In the genomic region with DNA sequence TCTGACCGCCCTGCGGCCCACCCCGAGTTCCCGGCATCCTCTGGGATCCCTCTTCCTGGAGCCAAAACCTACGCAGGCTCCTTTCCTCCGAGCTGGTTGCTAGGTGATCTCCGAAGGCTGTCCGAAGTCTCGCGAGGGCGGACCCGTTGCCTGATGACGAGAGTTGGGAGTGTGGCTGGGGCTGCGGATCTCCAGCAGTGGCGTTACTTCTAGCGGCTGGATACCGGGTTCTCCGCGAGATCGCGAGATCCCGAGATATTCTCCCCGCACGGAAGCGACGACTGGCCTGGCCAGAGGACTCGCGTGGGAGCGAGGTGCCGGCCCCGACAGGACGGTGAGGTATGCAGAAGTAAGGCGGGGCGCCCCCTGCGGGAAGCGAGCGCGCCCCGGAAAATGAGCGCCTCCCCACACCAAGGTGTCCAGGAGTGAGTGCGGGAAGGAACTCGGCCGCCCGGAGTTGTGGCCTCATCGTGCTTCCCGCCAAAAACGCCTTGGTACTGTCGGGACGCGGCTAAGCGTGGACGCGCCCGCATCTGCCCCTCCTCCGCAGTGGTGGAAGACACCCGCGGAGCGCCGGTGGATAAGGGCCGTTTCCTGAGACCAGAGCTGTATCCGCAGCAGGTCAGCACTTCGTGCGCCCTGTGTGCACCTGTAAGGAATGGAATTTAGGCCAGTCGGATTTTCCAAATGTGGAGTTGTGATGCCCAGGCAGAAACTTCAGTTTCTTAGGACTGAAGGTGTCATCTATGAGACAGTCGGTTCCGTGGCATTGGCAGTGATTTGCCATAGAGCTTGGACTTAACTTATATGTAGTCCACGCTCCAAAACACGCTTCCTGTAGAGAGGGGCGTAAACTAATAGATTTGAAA, we compare ENCODE assay signal across 8 cellular contexts. TPM values are rescaled to one million over a fixed set of nuclear protein-coding genes. Genes with fewer than 3 reads are reported as not detected.
DNase-seq lines count a peak whose midpoint lies in the region; ATAC-seq, FAIRE-seq and TF ChIP-seq lines count a peak whose summit lies in the region.

A gene (plus strand): TSS at position 146 of the 869 bp plus-strand sequence. CDS start 1,426 bp downstream, outside the sequence.

- H3K27me3 ChIP-seq in pancreas, result no peaks in the 10 kb centered on the region
- H3K27me3 ChIP-seq in tibial nerve, result no peaks in the 10 kb centered on the region

- H3K27ac ChIP-seq in pancreas (peak within 1 kb of the TSS; percentile 74 to 93 (median 88)), tibial nerve (peak within 1 kb of the TSS; percentile 87 to 96 (median 92))

- H3K4me1 Mint-ChIP-seq in activated naive CD8-positive, alpha-beta T cell treated with anti-CD3 and anti-CD28 coated beads, Interleukin-2, amount 10 ng/mL, durations not matched to agents 7 days and 5 days, result peaks cover 31% of the 10 kb centered on the region

- TF ChIP-seq CTCF in pancreas (IDR thresholded peaks at IDR 0.05) (peak in 3 of 4 donors; percentile 32 to 43 (median 33)), tibial nerve (IDR thresholded peaks at IDR 0.05) (peak; percentile 65 to 93 (median 74))

- TF ChIP-seq EP300 in tibial nerve (IDR thresholded peaks at IDR 0.05), result peak; percentile 78 to 89

- H3K27ac Mint-ChIP-seq in activated naive CD8-positive, alpha-beta T cell treated with anti-CD3 and anti-CD28 coated beads, Interleukin-2, amount 10 ng/mL, durations not matched to agents 7 days and 5 days, result peak within 1 kb of the TSS; percentile 85

- TF ChIP-seq POLR2A in GM10847 (IDR thresholded peaks at IDR 0.05; ENCODE audit: extremely low read depth, insufficient read length) (peak; percentile 59), tibial nerve (IDR thresholded peaks at IDR 0.05) (peak; percentile 14 to 73)

- no peaks in the 10 kb centered on the region for H3K27me3 Mint-ChIP-seq in activated naive CD8-positive, alpha-beta T cell treated with anti-CD3 and anti-CD28 coated beads, Interleukin-2, amount 10 ng/mL, durations not matched to agents 7 days and 5 days

- H3K4me1 ChIP-seq in pancreas (peaks cover 0 to 35% (median 31%) of the 10 kb centered on the region in 3 donors), tibial nerve (peaks cover 0 to 26% (median 14%) of the 10 kb centered on the region in 4 donors)

- peaks cover 1% of the 10 kb centered on the region for H3K9me3 Mint-ChIP-seq in activated naive CD8-positive, alpha-beta T cell treated with anti-CD3 and anti-CD28 coated beads, Interleukin-2, amount 10 ng/mL, durations not matched to agents 7 days and 5 days

- DNase-seq in NCI-H1092 (lab: John Stamatoyannopoulos, UW), result peak; percentile 98
- peak; percentile 93 for DNase-seq in activated naive CD8-positive, alpha-beta T cell treated with anti-CD3 and anti-CD28 coated beads, Interleukin-2, amount 10 ng/mL, durations not matched to agents 7 days and 5 days
- DNase-seq in Right ventricle myocardium superior, result peak; percentile 99
- DNase-seq in pancreas, result peak; percentile 95 to 98 (median 96)
- peak; percentile 94 to 95 for DNase-seq in tibial nerve (ENCODE audit: low spot score in 2 of 2)

- H3K4me3 ChIP-seq in pancreas, result peak within 1 kb of the TSS; percentile 55 to 76 (median 66)
- H3K4me3 ChIP-seq in tibial nerve, result peak within 1 kb of the TSS; percentile 61 to 70 (median 68)

- H3K36me3 ChIP-seq in pancreas, result no peaks in the 10 kb centered on the region
- H3K36me3 ChIP-seq in tibial nerve, result peaks cover 0 to 4% (median 0%) of the 10 kb centered on the region in 3 donors

- 0% methylated on average over 63 to 69 of the region's 69 CpGs for WGBS in pancreas, 2 donors
- WGBS in tibial nerve, 2 donors, result 0 to 2% methylated on average over 32 to 66 of the region's 69 CpGs

- ATAC-seq in HG02610 (IDR thresholded peaks at IDR 0.05; ENCODE audit: unreplicated experiment), result peak; percentile 93
- ATAC-seq in SK-N-SH treated with all-trans-retinoic acid at 6 μM for 48 hours, result peak; percentile 99
- ATAC-seq in activated naive CD8-positive, alpha-beta T cell treated with anti-CD3 and anti-CD28 coated beads, Interleukin-2, amount 10 ng/mL, durations not matched to agents 7 days and 5 days (ENCODE audit: low read depth), result peak; percentile 93
- ATAC-seq in Right ventricle myocardium superior (ENCODE audit: poor library complexity), result peak; percentile 99
- peak; percentile 95 to 99 (median 98) for ATAC-seq in pancreas

- H3K4me3 Mint-ChIP-seq in activated naive CD8-positive, alpha-beta T cell treated with anti-CD3 and anti-CD28 coated beads, Interleukin-2, amount 10 ng/mL, durations not matched to agents 7 days and 5 days, result peak within 1 kb of the TSS; percentile 94

- FAIRE-seq in pancreas (lab: Jason Lieb, UNC), result no peak

- intact Hi-C loops in Right ventricle myocardium superior (cut with DNase I) (loop anchor here (5.0 kb wide), 2 partner anchors 166 to 181 kb away; no protein-coding TSS in a partner anchor), pancreas (cut with DNase I) (loop anchor here in 1 of 3 donors (10.0 kb wide), 1 partner anchor 178 kb away; no protein-coding TSS in a partner anchor)

- H3K36me3 Mint-ChIP-seq in activated naive CD8-positive, alpha-beta T cell treated with anti-CD3 and anti-CD28 coated beads, Interleukin-2, amount 10 ng/mL, durations not matched to agents 7 days and 5 days, result peaks cover 13% of the 10 kb centered on the region

- H3K9me3 ChIP-seq in pancreas (no peaks in the 10 kb centered on the region), tibial nerve (no peaks in the 10 kb centered on the region)

- POLR2A ChIA-PET in activated naive CD8-positive, alpha-beta T cell treated with anti-CD3 and anti-CD28 coated beads, Interleukin-2, amount 10 ng/mL, durations not matched to agents 7 days and 5 days (lab: Charles Lee), result interaction anchor here (1.8 to 4.3 kb wide), 4 partner anchors 9 to 184 kb away, joined by 5 to 46 read pairs (median 29); a partner anchor contains a TSS

TF ChIP-seq in SK-N-SH treated with all-trans-retinoic acid at 6 μM for 48 hours, 23 proteins besides CTCF, POLR2A, EP300 and RAD21:
- TF ChIP-seq, protein P1, sequence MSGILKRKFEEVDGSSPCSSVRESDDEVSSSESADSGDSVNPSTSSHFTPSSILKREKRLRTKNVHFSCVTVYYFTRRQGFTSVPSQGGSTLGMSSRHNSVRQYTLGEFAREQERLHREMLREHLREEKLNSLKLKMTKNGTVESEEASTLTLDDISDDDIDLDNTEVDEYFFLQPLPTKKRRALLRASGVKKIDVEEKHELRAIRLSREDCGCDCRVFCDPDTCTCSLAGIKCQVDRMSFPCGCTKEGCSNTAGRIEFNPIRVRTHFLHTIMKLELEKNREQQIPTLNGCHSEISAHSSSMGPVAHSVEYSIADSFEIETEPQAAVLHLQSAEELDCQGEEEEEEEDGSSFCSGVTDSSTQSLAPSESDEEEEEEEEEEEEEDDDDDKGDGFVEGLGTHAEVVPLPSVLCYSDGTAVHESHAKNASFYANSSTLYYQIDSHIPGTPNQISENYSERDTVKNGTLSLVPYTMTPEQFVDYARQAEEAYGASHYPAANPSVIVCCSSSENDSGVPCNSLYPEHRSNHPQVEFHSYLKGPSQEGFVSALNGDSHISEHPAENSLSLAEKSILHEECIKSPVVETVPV (CRISPR knock-in tag; IDR thresholded peaks at IDR 0.05), result no peak
- TF ChIP-seq ZC3H10 (CRISPR knock-in tag; IDR thresholded peaks at IDR 0.05), result no peak
- TF ChIP-seq, protein P2, sequence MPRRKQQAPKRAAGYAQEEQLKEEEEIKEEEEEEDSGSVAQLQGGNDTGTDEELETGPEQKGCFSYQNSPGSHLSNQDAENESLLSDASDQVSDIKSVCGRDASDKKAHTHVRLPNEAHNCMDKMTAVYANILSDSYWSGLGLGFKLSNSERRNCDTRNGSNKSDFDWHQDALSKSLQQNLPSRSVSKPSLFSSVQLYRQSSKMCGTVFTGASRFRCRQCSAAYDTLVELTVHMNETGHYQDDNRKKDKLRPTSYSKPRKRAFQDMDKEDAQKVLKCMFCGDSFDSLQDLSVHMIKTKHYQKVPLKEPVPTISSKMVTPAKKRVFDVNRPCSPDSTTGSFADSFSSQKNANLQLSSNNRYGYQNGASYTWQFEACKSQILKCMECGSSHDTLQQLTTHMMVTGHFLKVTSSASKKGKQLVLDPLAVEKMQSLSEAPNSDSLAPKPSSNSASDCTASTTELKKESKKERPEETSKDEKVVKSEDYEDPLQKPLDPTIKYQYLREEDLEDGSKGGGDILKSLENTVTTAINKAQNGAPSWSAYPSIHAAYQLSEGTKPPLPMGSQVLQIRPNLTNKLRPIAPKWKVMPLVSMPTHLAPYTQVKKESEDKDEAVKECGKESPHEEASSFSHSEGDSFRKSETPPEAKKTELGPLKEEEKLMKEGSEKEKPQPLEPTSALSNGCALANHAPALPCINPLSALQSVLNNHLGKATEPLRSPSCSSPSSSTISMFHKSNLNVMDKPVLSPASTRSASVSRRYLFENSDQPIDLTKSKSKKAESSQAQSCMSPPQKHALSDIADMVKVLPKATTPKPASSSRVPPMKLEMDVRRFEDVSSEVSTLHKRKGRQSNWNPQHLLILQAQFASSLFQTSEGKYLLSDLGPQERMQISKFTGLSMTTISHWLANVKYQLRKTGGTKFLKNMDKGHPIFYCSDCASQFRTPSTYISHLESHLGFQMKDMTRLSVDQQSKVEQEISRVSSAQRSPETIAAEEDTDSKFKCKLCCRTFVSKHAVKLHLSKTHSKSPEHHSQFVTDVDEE (CRISPR knock-in tag; IDR thresholded peaks at IDR 0.05), result peak; percentile 42; the same call in 1 of the 2 replicates
- TF ChIP-seq SNAI2 (CRISPR knock-in tag; IDR thresholded peaks at IDR 0.05), result peak; percentile 55; the same call in 1 of the 2 replicates

RNA-seq across cellular contexts. Expression of the gene that starts here (rescaled TPM):
- total RNA-seq in activated naive CD8-positive, alpha-beta T cell treated with anti-CD3 and anti-CD28 coated beads, Interleukin-2, amount 10 ng/mL, durations not matched to agents 7 days and 5 days, result 1 to 10 TPM; 4.5 to 6.7 TPM
- total RNA-seq in Right ventricle myocardium superior, result 1.2 TPM
- total RNA-seq in pancreas, result 1 to 10 TPM in 5 of 6 donors, under 1 TPM in 1; 0.95 to 4.1 (median 2.7) TPM
- polyA plus RNA-seq in pancreas, result 1 to 10 TPM in 1 of 2 donors, under 1 TPM in 1; 0.91 to 4.4 TPM
- 1 to 10 TPM; 1.3 to 3.1 (median 1.9) TPM for total RNA-seq in tibial nerve

Comparison
In these comparisons a context has a peak if more than half of its experiments do, and no peak if none do; other contexts are left out.
1. Peak in every context shown above with its lines: DNase-seq, ATAC-seq, H3K4me3 ChIP-seq and H3K27ac ChIP-seq.